In genomic region chr6:13470240-13471140, GRCh38 we compare ENCODE assay signal across 18 cellular contexts. TPM values are rescaled to one million over a fixed set of nuclear protein-coding genes. Genes with fewer than 3 reads are reported as not detected.
DNase-seq lines count a peak whose midpoint lies in the region; ATAC-seq and TF ChIP-seq lines count a peak whose summit lies in the region.
"Had no signal": no experiment of that assay in that cellular context is flagged by ENCODE, and none has a peak within 500 bp of the region (broad histone marks: within the 10 kb centered on the region; RNA-seq: fewer than 3 reads in every experiment).

No MANE protein-coding gene starts in this region.

- DNase-seq in NCI-H2171 (lab: John Stamatoyannopoulos, UW) (peak; percentile 65), endodermal cell (peak; percentile 40), midbrain (lab: John Stamatoyannopoulos, UW) (peak; percentile 70), GOT3 (lab: John Stamatoyannopoulos, UW) (no peak), KBM-7 (no peak), Caco-2 (no peak)
- DNase-seq: activated CD4-positive, alpha-beta memory T cell treated with anti-CD3 and anti-CD28 coated beads, Interleukin-2, amount 10 ng/mL, durations not matched to agents 7 days and 5 days; activated naive CD4-positive, alpha-beta T cell treated with Interleukin-2 at 50 U/mL for 16 hours; NCI-H2227 treated with DMSO at 0.1 percent for 48 hours; stimulated activated CD4-positive, alpha-beta T cell treated with anti-CD3 and anti-CD28 coated beads, Interleukin-2, amount 100 ng/mL, for 48 hours had no signal

- in situ Hi-C loops in KBM-7 (cut with MboI; ENCODE audit: low pct_unique_long_range_greater_than_20kb, low sequenced_read_pairs), result no loop called here

- H3K4me1 Mint-ChIP-seq in endodermal cell (no peaks in the 10 kb centered on the region), Caco-2 (ENCODE audit: low read depth, unreplicated experiment) (no peaks in the 10 kb centered on the region)

- H3K27ac ChIP-seq in BLaER1 (peak overlapping the region; percentile 0; the same call in 1 of the 2 replicates), endodermal cell (ENCODE audit: low read depth, low read length) (no peak overlapping the region)
- H3K27ac ChIP-seq: RWPE1 had no signal

- ATAC-seq in GM18519 (IDR thresholded peaks at IDR 0.05; ENCODE audit: low FRiP score, unreplicated experiment), result no peak
- ATAC-seq: esophagus mucosa; HCT116; stimulated activated effector memory CD8-positive, alpha-beta T cell treated with anti-CD3 and anti-CD28 coated beads, Interleukin-12 subunit alpha, Interleukin-12 subunit beta, amount 100 ng/mL, for 72 hours had no signal

- H3K4me1 ChIP-seq in BLaER1 (peaks cover 67% of the 10 kb centered on the region), endodermal cell (ENCODE audit: control insufficient read depth, insufficient read depth, low read length) (no peaks in the 10 kb centered on the region), Caco-2 (no peaks in the 10 kb centered on the region)

- 82 to 94% methylated on average over 6 to 10 of the region's 10 CpGs for WGBS in endodermal cell (ENCODE audit: insufficient coverage in 1 of 2, insufficient read length in 1 of 2), 2 experiments

- BruUV-seq in Caco-2 (replicated peaks; lab: Mats Ljungman, UMichigan), result no TSS peak

- peaks cover 4% of the 10 kb centered on the region for H3K9me3 Mint-ChIP-seq in endodermal cell
- no peaks in the 10 kb centered on the region for H3K9me3 Mint-ChIP-seq in Caco-2 (ENCODE audit: unreplicated experiment)
- H3K9me3 Mint-ChIP-seq: CD14-positive monocyte; stimulated activated effector memory CD8-positive, alpha-beta T cell treated with anti-CD3 and anti-CD28 coated beads, Interleukin-12 subunit alpha, Interleukin-12 subunit beta, amount 100 ng/mL, for 72 hours had no signal

- H3K9me3 ChIP-seq in BLaER1, result peaks cover 4% of the 10 kb centered on the region; the same call in 1 of the 2 replicates
- H3K9me3 ChIP-seq in endodermal cell (ENCODE audit: control insufficient read depth, low read length), result no peaks in the 10 kb centered on the region
- no peaks in the 10 kb centered on the region for H3K9me3 ChIP-seq in Caco-2

- POLR2A ChIA-PET in Caco-2 (lab: Charles Lee), result no interaction called here

- TF ChIP-seq CTCF in endodermal cell (conservative IDR thresholded peaks at IDR 0.05), result no peak
- no peak for TF ChIP-seq CTCF in Caco-2 (IDR thresholded peaks at IDR 0.05; ENCODE audit: insufficient read depth in 1 of 2, low read depth in 1 of 2, low read length in 1 of 2, severe bottlenecking in 1 of 2, unreplicated experiment in 1 of 2)

- no peak overlapping the region for H3K27ac Mint-ChIP-seq in endodermal cell
- H3K27ac Mint-ChIP-seq in Caco-2 (ENCODE audit: unreplicated experiment), result no peak overlapping the region
- H3K27ac Mint-ChIP-seq: activated CD4-positive, alpha-beta memory T cell treated with anti-CD3 and anti-CD28 coated beads, Interleukin-2, amount 10 ng/mL, durations not matched to agents 7 days and 5 days; stimulated activated effector memory CD8-positive, alpha-beta T cell treated with anti-CD3 and anti-CD28 coated beads, Interleukin-12 subunit alpha, Interleukin-12 subunit beta, amount 100 ng/mL, for 72 hours had no signal

- H3K4me3 Mint-ChIP-seq in endodermal cell (no peak overlapping the region), Caco-2 (ENCODE audit: unreplicated experiment) (no peak overlapping the region)
- H3K4me3 Mint-ChIP-seq: activated CD4-positive, alpha-beta memory T cell treated with anti-CD3 and anti-CD28 coated beads, Interleukin-2, amount 10 ng/mL, durations not matched to agents 7 days and 5 days; CD14-positive monocyte; stimulated activated effector memory CD8-positive, alpha-beta T cell treated with anti-CD3 and anti-CD28 coated beads, Interleukin-12 subunit alpha, Interleukin-12 subunit beta, amount 100 ng/mL, for 72 hours had no signal

- H3K27me3 ChIP-seq in BLaER1 (no peaks in the 10 kb centered on the region), endodermal cell (ENCODE audit: control insufficient read depth, insufficient read depth, low read length, poor library complexity, severe bottlenecking) (no peaks in the 10 kb centered on the region), Caco-2 (replicated peaks; ENCODE audit: control insufficient read depth, insufficient read depth, low read length) (no peaks in the 10 kb centered on the region)
- H3K27me3 ChIP-seq: MG63 had no signal

- peaks cover 46% of the 10 kb centered on the region for H4K20me1 ChIP-seq in BLaER1

- 0 out of 2 replicates have a peak, but pooled peaks cover 7% of the 10 kb centered on the region for H3K36me3 ChIP-seq in BLaER1
- no peaks in the 10 kb centered on the region for H3K36me3 ChIP-seq in endodermal cell (ENCODE audit: control insufficient read depth, insufficient read depth, low read length)
- H3K36me3 ChIP-seq in Caco-2 (ENCODE audit: control insufficient read depth, insufficient read depth, low read length), result no peaks in the 10 kb centered on the region
- H3K36me3 ChIP-seq: MG63 had no signal

- H3K36me3 Mint-ChIP-seq in endodermal cell (ENCODE audit: low read depth) (no peaks in the 10 kb centered on the region), Caco-2 (ENCODE audit: insufficient read depth, unreplicated experiment) (no peaks in the 10 kb centered on the region)

- peaks cover 2% of the 10 kb centered on the region for H3K27me3 Mint-ChIP-seq in endodermal cell (ENCODE audit: insufficient read depth)
- peaks cover 4% of the 10 kb centered on the region for H3K27me3 Mint-ChIP-seq in Caco-2 (ENCODE audit: insufficient read depth, unreplicated experiment)
- H3K27me3 Mint-ChIP-seq: activated CD4-positive, alpha-beta memory T cell treated with anti-CD3 and anti-CD28 coated beads, Interleukin-2, amount 10 ng/mL, durations not matched to agents 7 days and 5 days had no signal

- H3K9ac ChIP-seq in BLaER1, result peak overlapping the region; percentile 30; the same call in 1 of the 2 replicates
- no peak overlapping the region for H3K9ac ChIP-seq in endodermal cell (ENCODE audit: extremely low read depth, low read length, poor library complexity, severe bottlenecking)

- H3K4me2 ChIP-seq in BLaER1, result peak overlapping the region; percentile 60

- H3K4me3 ChIP-seq in BLaER1, result no peak overlapping the region
- H3K4me3 ChIP-seq in endodermal cell (ENCODE audit: low read length), result no peak overlapping the region
- H3K4me3 ChIP-seq in Caco-2 (ENCODE audit: low read depth, low read length), result no peak overlapping the region
- H3K4me3 ChIP-seq: MG63 had no signal

- intact Hi-C loops in Caco-2 (cut with micrococcal nuclease; ENCODE audit: unreplicated experiment), result no loop called here

- CTCF ChIA-PET in Caco-2 (lab: Charles Lee), result no interaction called here

RNA-seq across cellular contexts. Expression of gene GFOD1, which starts 16.9 kb away (rescaled TPM):
- total RNA-seq in endodermal cell (1 to 10 TPM in 1 of 2 donors, under 1 TPM in 1; 0.71 to 1.9 TPM), Caco-2 (2022) (0.65 and 0.84 TPM in 2 replicates)
- 1.6 TPM for polyA plus RNA-seq in endodermal cell (2013, experiment 1 of 2)
- 1.5 TPM for polyA plus RNA-seq in endodermal cell (2013, experiment 2 of 2)

Comparison
In these comparisons a context has a peak if more than half of its experiments do, and no peak if none do; other contexts are left out.
1. DNase-seq: peak in NCI-H2171 (single experiment), endodermal cell (single experiment) and midbrain (single experiment); none in GOT3 (single experiment), KBM-7 (single experiment) and Caco-2 (0 of 2).